9 cellular contexts compared by ENCODE assay signal in the genomic region with DNA sequence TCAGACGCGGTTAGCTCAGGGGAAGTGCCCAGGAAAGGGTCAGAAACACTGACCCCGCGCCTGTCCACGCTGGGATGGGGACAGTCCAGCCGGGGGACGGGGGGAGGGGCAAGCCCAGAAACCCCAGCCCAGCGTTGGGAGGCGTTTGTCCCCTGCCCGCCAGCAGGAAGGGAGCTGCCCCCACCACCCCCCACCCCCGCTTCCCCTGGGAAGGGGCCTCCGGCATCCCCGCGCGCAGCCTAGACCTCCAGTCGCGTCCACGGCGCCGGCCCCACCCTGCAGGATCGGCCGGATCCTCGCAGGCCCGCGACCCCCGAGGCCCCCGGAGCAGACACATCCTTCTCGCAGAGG. TPM values are rescaled to one million over a fixed set of nuclear protein-coding genes. Genes with fewer than 3 reads are reported as not detected.
DNase-seq lines count a peak whose midpoint lies in the region; ATAC-seq and TF ChIP-seq lines count a peak whose summit lies in the region.
"Had no signal": no experiment of that assay in that cellular context is flagged by ENCODE, and none has a peak within 500 bp of the region (broad histone marks: within the 10 kb centered on the region; RNA-seq: fewer than 3 reads in every experiment).

No MANE protein-coding gene starts in this region.

- TF ChIP-seq POLR2A in prostate gland (IDR thresholded peaks at IDR 0.05): no peak

- peaks cover 4% of the 10 kb centered on the region for H3K36me3 ChIP-seq in fibroblast of lung (ENCODE audit: control insufficient read depth, insufficient read depth, low read length)
- no peaks in the 10 kb centered on the region for H3K36me3 ChIP-seq in prostate gland

- no peak for ATAC-seq in HG02884 (IDR thresholded peaks at IDR 0.05; ENCODE audit: unreplicated experiment)

- H3K4me3 ChIP-seq in GM12875 (ENCODE audit: low read depth, low read length): peak overlapping the region; percentile 49
- peak overlapping the region; percentile 66 to 87 (median 76) for H3K4me3 ChIP-seq in fibroblast of lung (replicated peaks in 1 of 4; ENCODE audit: control extremely low read depth in 1 of 4, insufficient read depth in 1 of 4, low read depth in 3 of 4, low read length in 4 of 4)
- H3K4me3 ChIP-seq in prostate gland: peak overlapping the region; percentile 67 to 86

- TF ChIP-seq CTCF in GM12875 (IDR thresholded peaks at IDR 0.05; ENCODE audit: borderline replicate concordance, insufficient read depth, low read depth, low read length) (no peak), fibroblast of lung (conservative IDR thresholded peaks at IDR 0.05 in 1 of 2, IDR thresholded peaks at IDR 0.05 in 1 of 2; ENCODE audit: low read depth in 1 of 2, low read length in 2 of 2) (no peak), prostate gland (IDR thresholded peaks at IDR 0.05) (no peak)

- H4K20me1 ChIP-seq in fibroblast of lung (ENCODE audit: control insufficient read depth, extremely low read depth, insufficient read depth, low read length): no peaks in the 10 kb centered on the region

- H3K27ac ChIP-seq in fibroblast of lung (ENCODE audit: insufficient read depth, low read length): peak overlapping the region; percentile 67
- H3K27ac ChIP-seq in prostate gland: peak overlapping the region; percentile 70 to 81

- H3K27me3 ChIP-seq in fibroblast of lung (ENCODE audit: control insufficient read depth, insufficient read depth, low read length) (no peaks in the 10 kb centered on the region), prostate gland (replicated peaks; ENCODE audit: insufficient read depth) (no peaks in the 10 kb centered on the region)

- H3K9me3 ChIP-seq in fibroblast of lung (ENCODE audit: control insufficient read depth, insufficient read depth, low read depth, low read length) (no peaks in the 10 kb centered on the region), prostate gland (no peaks in the 10 kb centered on the region)

- H3K79me2 ChIP-seq in fibroblast of lung (ENCODE audit: control insufficient read depth, insufficient read depth, low read length): peaks cover 27% of the 10 kb centered on the region

- intact Hi-C loops in prostate gland (cut with DNase I): no loop called here

- H3K4me2 ChIP-seq in fibroblast of lung (ENCODE audit: extremely low read depth, insufficient read depth, low read length): peak overlapping the region; percentile 71

- DNase-seq in fibroblast of lung (ENCODE audit: low read depth in 2 of 2) (no peak), prostate gland (ENCODE audit: low spot score) (no peak), mesenteric fat pad (ENCODE audit: low spot score) (no peak), retina (no peak)
- no peak for DNase-seq in stimulated activated CD4-positive, alpha-beta T cell treated with anti-CD3 and anti-CD28 coated beads, Interleukin-1b, Interleukin-23, amount 100 ng/mL, for 48 hours

- H3K4me1 ChIP-seq in fibroblast of lung (ENCODE audit: control insufficient read depth, extremely low read depth, insufficient read depth, low read length): peaks cover 10% of the 10 kb centered on the region
- peaks cover 11% of the 10 kb centered on the region for H3K4me1 ChIP-seq in prostate gland (replicated peaks)

- WGBS in prostate gland: 2% methylated on average over 19 of the region's 28 CpGs

- H2AFZ ChIP-seq in fibroblast of lung (ENCODE audit: low read length): no peak overlapping the region

- H3K9ac ChIP-seq in fibroblast of lung (ENCODE audit: insufficient read depth, low read length): peak overlapping the region; percentile 62

TF ChIP-seq in PFSK-1, 5 proteins besides CTCF, POLR2A, EP300 and RAD21:
- TF ChIP-seq SIN3A (IDR thresholded peaks at IDR 0.05; ENCODE audit: borderline replicate concordance, insufficient read depth, low read length) (peak; percentile 9; the same call in 1 of the 2 replicates), POLR2AphosphoS5 (IDR thresholded peaks at IDR 0.05; ENCODE audit: low read depth, low read length) (no peak)

RNA-seq across cellular contexts. Expression of a gene that starts 0.3 kb away (rescaled TPM):
- polyA plus RNA-seq in PFSK-1 (2012; ENCODE audit: insufficient read length, low read depth): 296 TPM
- total RNA-seq in fibroblast of lung: 80.1 and 129 TPM in 2 replicates
- polyA plus RNA-seq in fibroblast of lung: 57.3 and 72.5 TPM in 2 replicates
- 106 and 144 TPM in 2 replicates for polyA plus RNA-seq in fibroblast of lung (2012)
- 45.0 and 58.4 TPM in 2 replicates for polyA minus RNA-seq in fibroblast of lung (ENCODE audit: low replicate concordance)
- 100 to 1,000 TPM in 1 of 2 donors, 10 to 100 TPM in 1; 71.8 to 101 TPM for total RNA-seq in prostate gland
- 75.7 TPM for total RNA-seq in mesenteric fat pad

RNA-seq across cellular contexts. Expression of a gene that starts 20.5 kb away (rescaled TPM):
- polyA plus RNA-seq in PFSK-1 (2012; ENCODE audit: insufficient read length, low read depth): 5.0 TPM
- total RNA-seq in fibroblast of lung (9.7 and 18.7 TPM in 2 replicates), prostate gland (1 to 10 TPM in 1 of 2 donors, not detected in 1; 1.0 TPM), mesenteric fat pad (0.55 TPM)
- polyA plus RNA-seq in fibroblast of lung: 0.67 and 2.3 TPM in 2 replicates
- polyA plus RNA-seq in fibroblast of lung (2012): 5.2 and 9.9 TPM in 2 replicates
- 0.52 and 3.4 TPM in 2 replicates for polyA minus RNA-seq in fibroblast of lung (ENCODE audit: low replicate concordance)
- total RNA-seq: SK-MEL-5 had no signal

RNA-seq across cellular contexts. Expression of a gene that starts 22.5 kb away (rescaled TPM):
- 98.2 TPM for polyA plus RNA-seq in PFSK-1 (2012; ENCODE audit: insufficient read length, low read depth)
- total RNA-seq in fibroblast of lung (77.3 and 87.7 TPM in 2 replicates), prostate gland (100 to 1,000 TPM in 1 of 2 donors, 10 to 100 TPM in 1; 91.6 to 108 TPM), mesenteric fat pad (111 TPM)
- 87.3 and 148 TPM in 2 replicates for polyA plus RNA-seq in fibroblast of lung
- polyA plus RNA-seq in fibroblast of lung (2012): 69.4 and 112 TPM in 2 replicates
- polyA minus RNA-seq in fibroblast of lung (ENCODE audit: low replicate concordance): 85.1 and 207 TPM in 2 replicates

RNA-seq across cellular contexts. Expression of a gene that starts 33.7 kb away (rescaled TPM):
- 161 TPM for polyA plus RNA-seq in PFSK-1 (2012; ENCODE audit: insufficient read length, low read depth)
- total RNA-seq in fibroblast of lung: 20.5 and 34.0 TPM in 2 replicates
- 73.4 and 109 TPM in 2 replicates for polyA plus RNA-seq in fibroblast of lung
- polyA plus RNA-seq in fibroblast of lung (2012): 103 and 161 TPM in 2 replicates
- 344 and 409 TPM in 2 replicates for polyA minus RNA-seq in fibroblast of lung (ENCODE audit: low replicate concordance)
- total RNA-seq in prostate gland: 100 to 1,000 TPM; 137 to 154 TPM
- total RNA-seq in mesenteric fat pad: 119 TPM
